18 cellular contexts compared by ENCODE assay signal in genomic region chr3:177065285-177066028, GRCh38.
DNase-seq lines count a peak whose midpoint lies in the region; ATAC-seq and TF ChIP-seq lines count a peak whose summit lies in the region.
"Had no signal": no experiment of that assay in that cellular context is flagged by ENCODE, and none has a peak within 500 bp of the region (broad histone marks: within the 10 kb centered on the region; RNA-seq: fewer than 3 reads in every experiment).

No MANE protein-coding gene starts in this region.

- CTCF ChIA-PET in A673 (lab: Charles Lee): no interaction called here

- no peak overlapping the region for H3K4me3 ChIP-seq in A673 (ENCODE audit: low read depth, low read length, poor library complexity, severe bottlenecking)
- no peak overlapping the region for H3K4me3 ChIP-seq in cardiac fibroblast (replicated peaks in 1 of 2; ENCODE audit: low read depth in 2 of 2, low read length in 2 of 2)
- no peak overlapping the region for H3K4me3 ChIP-seq in fibroblast of the aortic adventitia (ENCODE audit: low read depth, low read length)
- no peak overlapping the region for H3K4me3 ChIP-seq in ascending aorta
- H3K4me3 ChIP-seq: BLaER1 treated with 17β-estradiol and CSF1 and Interleukin-3, amounts not matched to agents 10 nM and 100 nM had no signal

- H3K27ac ChIP-seq in A673 (ENCODE audit: low read depth, low read length, poor library complexity, severe bottlenecking) (peak overlapping the region; percentile 96), ascending aorta (no peak overlapping the region)
- H3K27ac ChIP-seq: BLaER1 treated with 17β-estradiol and CSF1 and Interleukin-3, amounts not matched to agents 10 nM and 100 nM had no signal

- H3K27me3 ChIP-seq in A673 (replicated peaks; ENCODE audit: insufficient read depth, low read depth, low read length, poor library complexity) (no peaks in the 10 kb centered on the region), ascending aorta (no peaks in the 10 kb centered on the region)
- H3K27me3 ChIP-seq: BLaER1 treated with 17β-estradiol and CSF1 and Interleukin-3, amounts not matched to agents 10 nM and 100 nM had no signal

- H3K9me3 ChIP-seq in A673 (ENCODE audit: low read depth, low read length, poor library complexity, severe bottlenecking) (no peaks in the 10 kb centered on the region), ascending aorta (no peaks in the 10 kb centered on the region)
- H3K9me3 ChIP-seq: BLaER1 treated with 17β-estradiol and CSF1 and Interleukin-3, amounts not matched to agents 10 nM and 100 nM had no signal

- intact Hi-C loops in A673 (cut with micrococcal nuclease; ENCODE audit: unreplicated experiment): no loop called here
- intact Hi-C loops in ascending aorta (cut with DNase I): no loop called here

- POLR2A ChIA-PET in A673 (lab: Charles Lee; ENCODE audit: low non-redundant PET): no interaction called here

- DNase-seq in A673 (ENCODE audit: low spot score): no peak
- DNase-seq in NCI-H226: peak; percentile 3
- peak; percentile 32 to 34 for DNase-seq in cardiac fibroblast (ENCODE audit: low read depth in 2 of 2)
- peak; percentile 50 for DNase-seq in fibroblast of the aortic adventitia (ENCODE audit: low read depth)
- no peak for DNase-seq in NOMO-1 treated with DMSO at 0.1 percent for 48 hours (lab: John Stamatoyannopoulos, UW; ENCODE audit: unreplicated experiment)
- no peak for DNase-seq in ascending aorta (ENCODE audit: low spot score in 2 of 2)
- DNase-seq: CD8-positive, alpha-beta memory T cell; DMS79; NCI-H1092 treated with DMSO at 0.1 percent for 48 hours; NCI-H2081; NCI-H2171 treated with DMSO at 0.1 percent for 48 hours; NCI-H446 treated with DMSO at 0.1 percent for 48 hours; NCI-H69; NK-92 treated with Interleukin-12 subunit alpha and Interleukin-12 subunit beta, amount 100 ng/mL, for 24 hours; OCI-M1; SHP77 had no signal

- H3K36me3 ChIP-seq in A673 (ENCODE audit: insufficient read depth, low read length, poor library complexity, severe bottlenecking) (no peaks in the 10 kb centered on the region), ascending aorta (no peaks in the 10 kb centered on the region)

- no TSS peak for BruUV-seq in A673 (replicated peaks; lab: Mats Ljungman, UMichigan)

- TF ChIP-seq CTCF in A673 (conservative IDR thresholded peaks at IDR 0.05; ENCODE audit: low read depth, low read length) (no peak), cardiac fibroblast (IDR thresholded peaks at IDR 0.05; ENCODE audit: low read depth, low read length) (no peak), fibroblast of the aortic adventitia (IDR thresholded peaks at IDR 0.05; ENCODE audit: insufficient read depth, low read length) (no peak), ascending aorta (IDR thresholded peaks at IDR 0.05) (no peak)

- peaks cover 95% of the 10 kb centered on the region for H3K4me1 ChIP-seq in A673 (ENCODE audit: insufficient read depth, low read length, poor library complexity, severe bottlenecking)
- H3K4me1 ChIP-seq in ascending aorta: peaks cover 0 to 18% of the 10 kb centered on the region in 2 donors

- ATAC-seq in GM21619 (IDR thresholded peaks at IDR 0.05; ENCODE audit: unreplicated experiment): no peak

Comparison
In these comparisons a context has a peak if more than half of its experiments do, and no peak if none do; other contexts are left out.
1. DNase-seq: peak in NCI-H226 (single experiment), cardiac fibroblast (2 of 2) and fibroblast of the aortic adventitia (single experiment); none in A673 (single experiment), NOMO-1 treated with DMSO at 0.1 percent for 48 hours (single experiment) and ascending aorta (0 of 2).